In the genomic region with DNA sequence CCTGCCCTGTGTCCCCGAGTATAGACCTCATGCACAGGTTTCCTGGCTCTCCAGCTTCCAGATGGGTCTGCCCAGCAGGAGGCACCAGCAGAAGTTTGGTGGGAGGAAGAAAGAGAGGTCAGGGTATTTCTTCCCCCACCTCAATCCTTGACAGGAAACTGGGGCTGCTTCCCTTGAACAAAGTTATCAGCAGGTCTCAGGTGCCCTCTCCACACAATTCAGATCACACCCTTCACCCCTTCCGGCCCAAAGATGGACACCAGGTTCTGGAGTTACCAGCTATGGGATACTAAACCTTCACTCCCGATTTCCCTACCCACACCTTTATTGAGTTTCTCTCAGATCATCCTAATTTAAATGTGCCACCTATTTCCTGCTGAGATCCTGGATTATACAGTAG, we compare ENCODE assay signal across 3 cellular contexts.
TF ChIP-seq lines count a peak whose summit lies in the region.

No MANE protein-coding gene starts in this region.

TF ChIP-seq in A549, 52 proteins besides CTCF, POLR2A, EP300 and RAD21:
- TF ChIP-seq, protein P1, sequence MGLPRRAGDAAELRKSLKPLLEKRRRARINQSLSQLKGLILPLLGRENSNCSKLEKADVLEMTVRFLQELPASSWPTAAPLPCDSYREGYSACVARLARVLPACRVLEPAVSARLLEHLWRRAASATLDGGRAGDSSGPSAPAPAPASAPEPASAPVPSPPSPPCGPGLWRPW (IDR thresholded peaks at IDR 0.05): no peak
- TF ChIP-seq SMC3 (IDR thresholded peaks at IDR 0.05): no peak
- no peak for TF ChIP-seq NR3C1 (IDR thresholded peaks at IDR 0.05)
- no peak for TF ChIP-seq FOSB (CRISPR knock-in tag; IDR thresholded peaks at IDR 0.05)
- TF ChIP-seq JUN (IDR thresholded peaks at IDR 0.05): no peak
- TF ChIP-seq RNF2 (IDR thresholded peaks at IDR 0.05; ENCODE audit: borderline replicate concordance, low read depth): no peak
- no peak for TF ChIP-seq CHD2 (IDR thresholded peaks at IDR 0.05; ENCODE audit: low read length, partially characterized antibody)
- TF ChIP-seq, protein P2, sequence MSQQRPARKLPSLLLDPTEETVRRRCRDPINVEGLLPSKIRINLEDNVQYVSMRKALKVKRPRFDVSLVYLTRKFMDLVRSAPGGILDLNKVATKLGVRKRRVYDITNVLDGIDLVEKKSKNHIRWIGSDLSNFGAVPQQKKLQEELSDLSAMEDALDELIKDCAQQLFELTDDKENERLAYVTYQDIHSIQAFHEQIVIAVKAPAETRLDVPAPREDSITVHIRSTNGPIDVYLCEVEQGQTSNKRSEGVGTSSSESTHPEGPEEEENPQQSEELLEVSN (IDR thresholded peaks at IDR 0.05; ENCODE audit: borderline replicate concordance, low read depth): no peak
- no peak for TF ChIP-seq ZC3H11A (IDR thresholded peaks at IDR 0.05)
- TF ChIP-seq PHF8 (IDR thresholded peaks at IDR 0.05; ENCODE audit: borderline replicate concordance, low read depth): no peak
- TF ChIP-seq, protein P3, sequence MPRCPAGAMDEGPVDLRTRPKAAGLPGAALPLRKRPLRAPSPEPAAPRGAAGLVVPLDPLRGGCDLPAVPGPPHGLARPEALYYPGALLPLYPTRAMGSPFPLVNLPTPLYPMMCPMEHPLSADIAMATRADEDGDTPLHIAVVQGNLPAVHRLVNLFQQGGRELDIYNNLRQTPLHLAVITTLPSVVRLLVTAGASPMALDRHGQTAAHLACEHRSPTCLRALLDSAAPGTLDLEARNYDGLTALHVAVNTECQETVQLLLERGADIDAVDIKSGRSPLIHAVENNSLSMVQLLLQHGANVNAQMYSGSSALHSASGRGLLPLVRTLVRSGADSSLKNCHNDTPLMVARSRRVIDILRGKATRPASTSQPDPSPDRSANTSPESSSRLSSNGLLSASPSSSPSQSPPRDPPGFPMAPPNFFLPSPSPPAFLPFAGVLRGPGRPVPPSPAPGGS (IDR thresholded peaks at IDR 0.05): no peak
- TF ChIP-seq NPAS2 (CRISPR knock-in tag; IDR thresholded peaks at IDR 0.05; ENCODE audit: borderline replicate concordance): no peak
- TF ChIP-seq, protein P4, sequence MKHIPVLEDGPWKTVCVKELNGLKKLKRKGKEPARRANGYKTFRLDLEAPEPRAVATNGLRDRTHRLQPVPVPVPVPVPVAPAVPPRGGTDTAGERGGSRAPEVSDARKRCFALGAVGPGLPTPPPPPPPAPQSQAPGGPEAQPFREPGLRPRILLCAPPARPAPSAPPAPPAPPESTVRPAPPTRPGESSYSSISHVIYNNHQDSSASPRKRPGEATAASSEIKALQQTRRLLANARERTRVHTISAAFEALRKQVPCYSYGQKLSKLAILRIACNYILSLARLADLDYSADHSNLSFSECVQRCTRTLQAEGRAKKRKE (CRISPR knock-in tag; IDR thresholded peaks at IDR 0.05; ENCODE audit: low read depth): no peak
- no peak for TF ChIP-seq MYC (IDR thresholded peaks at IDR 0.05; ENCODE audit: borderline replicate concordance, low read length)
- TF ChIP-seq CBX8 (IDR thresholded peaks at IDR 0.05): no peak
- no peak for TF ChIP-seq HDAC2 (IDR thresholded peaks at IDR 0.05)

TF ChIP-seq in HEK293, 187 proteins besides CTCF, POLR2A, EP300 and RAD21:
- TF ChIP-seq ZNF664 (tag by site-specific recombination; IDR thresholded peaks at IDR 0.05) (no peak), SETDB1 (IDR thresholded peaks at IDR 0.05; ENCODE audit: insufficient read length, low read length) (no peak), GLIS1 (tag by site-specific recombination; IDR thresholded peaks at IDR 0.05) (0 out of 2 replicates have a peak, but pooled peaks have one; percentile 14)

TF ChIP-seq in K562, 482 proteins besides CTCF, POLR2A, EP300 and RAD21:
- TF ChIP-seq CHD1 (IDR thresholded peaks at IDR 0.05; ENCODE audit: low read length): peak; percentile 22
- 0 out of 2 replicates have a peak, but pooled peaks have one; percentile 39 for TF ChIP-seq MYC (IDR thresholded peaks at IDR 0.05; ENCODE audit: low read depth, low read length)
- TF ChIP-seq MYC (CRISPR knock-in tag; IDR thresholded peaks at IDR 0.05; ENCODE audit: borderline replicate concordance, low read depth): no peak
- TF ChIP-seq, protein P5, sequence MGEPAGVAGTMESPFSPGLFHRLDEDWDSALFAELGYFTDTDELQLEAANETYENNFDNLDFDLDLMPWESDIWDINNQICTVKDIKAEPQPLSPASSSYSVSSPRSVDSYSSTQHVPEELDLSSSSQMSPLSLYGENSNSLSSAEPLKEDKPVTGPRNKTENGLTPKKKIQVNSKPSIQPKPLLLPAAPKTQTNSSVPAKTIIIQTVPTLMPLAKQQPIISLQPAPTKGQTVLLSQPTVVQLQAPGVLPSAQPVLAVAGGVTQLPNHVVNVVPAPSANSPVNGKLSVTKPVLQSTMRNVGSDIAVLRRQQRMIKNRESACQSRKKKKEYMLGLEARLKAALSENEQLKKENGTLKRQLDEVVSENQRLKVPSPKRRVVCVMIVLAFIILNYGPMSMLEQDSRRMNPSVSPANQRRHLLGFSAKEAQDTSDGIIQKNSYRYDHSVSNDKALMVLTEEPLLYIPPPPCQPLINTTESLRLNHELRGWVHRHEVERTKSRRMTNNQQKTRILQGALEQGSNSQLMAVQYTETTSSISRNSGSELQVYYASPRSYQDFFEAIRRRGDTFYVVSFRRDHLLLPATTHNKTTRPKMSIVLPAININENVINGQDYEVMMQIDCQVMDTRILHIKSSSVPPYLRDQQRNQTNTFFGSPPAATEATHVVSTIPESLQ (CRISPR knock-in tag; IDR thresholded peaks at IDR 0.05): no peak
- peak in 1 of 3 experiments; percentile 51 for TF ChIP-seq YY1 (IDR thresholded peaks at IDR 0.05; ENCODE audit: borderline replicate concordance in 1 of 3, control insufficient read depth in 1 of 3, extremely low read depth in 1 of 3, insufficient read depth in 3 of 3, insufficient read length in 1 of 3, insufficient replicate concordance in 2 of 3, low read depth in 1 of 3, low read length in 2 of 3)
- TF ChIP-seq TCF3 (CRISPR knock-in tag; IDR thresholded peaks at IDR 0.05): 0 out of 2 replicates have a peak, but pooled peaks have one; percentile 3
- peak; percentile 19; the same call in 1 of the 2 replicates for TF ChIP-seq POLR2AphosphoS5 (IDR thresholded peaks at IDR 0.05; ENCODE audit: control insufficient read depth, insufficient read depth, low read depth, low read length)
- no peak for TF ChIP-seq POLR2G (IDR thresholded peaks at IDR 0.05; ENCODE audit: low read depth, low read length)
- TF ChIP-seq, protein P6, sequence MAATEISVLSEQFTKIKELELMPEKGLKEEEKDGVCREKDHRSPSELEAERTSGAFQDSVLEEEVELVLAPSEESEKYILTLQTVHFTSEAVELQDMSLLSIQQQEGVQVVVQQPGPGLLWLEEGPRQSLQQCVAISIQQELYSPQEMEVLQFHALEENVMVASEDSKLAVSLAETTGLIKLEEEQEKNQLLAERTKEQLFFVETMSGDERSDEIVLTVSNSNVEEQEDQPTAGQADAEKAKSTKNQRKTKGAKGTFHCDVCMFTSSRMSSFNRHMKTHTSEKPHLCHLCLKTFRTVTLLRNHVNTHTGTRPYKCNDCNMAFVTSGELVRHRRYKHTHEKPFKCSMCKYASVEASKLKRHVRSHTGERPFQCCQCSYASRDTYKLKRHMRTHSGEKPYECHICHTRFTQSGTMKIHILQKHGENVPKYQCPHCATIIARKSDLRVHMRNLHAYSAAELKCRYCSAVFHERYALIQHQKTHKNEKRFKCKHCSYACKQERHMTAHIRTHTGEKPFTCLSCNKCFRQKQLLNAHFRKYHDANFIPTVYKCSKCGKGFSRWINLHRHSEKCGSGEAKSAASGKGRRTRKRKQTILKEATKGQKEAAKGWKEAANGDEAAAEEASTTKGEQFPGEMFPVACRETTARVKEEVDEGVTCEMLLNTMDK (IDR thresholded peaks at IDR 0.05; ENCODE audit: borderline replicate concordance, insufficient read depth, low read depth, low read length, poor library complexity, severe bottlenecking): peak; percentile 17
- peak; percentile 50; the same call in 1 of the 2 replicates for TF ChIP-seq ZNF232 (CRISPR knock-in tag; IDR thresholded peaks at IDR 0.05)
- no peak for TF ChIP-seq ZNF165 (CRISPR knock-in tag; IDR thresholded peaks at IDR 0.05; ENCODE audit: borderline replicate concordance)
- no peak for TF ChIP-seq NR2C2 (CRISPR knock-in tag; IDR thresholded peaks at IDR 0.05)
- peak; percentile 42; the same call in 1 of the 2 replicates for TF ChIP-seq NR2C2 (tag; IDR thresholded peaks at IDR 0.05)
- peak; percentile 18; the same call in 1 of the 2 replicates for TF ChIP-seq ZNF589 (CRISPR knock-in tag; IDR thresholded peaks at IDR 0.05; ENCODE audit: low read depth)
- 0 out of 2 replicates have a peak, but pooled peaks have one; percentile 40 for TF ChIP-seq FOXK1 (CRISPR knock-in tag; IDR thresholded peaks at IDR 0.05; ENCODE audit: borderline replicate concordance)
- 0 out of 2 replicates have a peak, but pooled peaks have one; percentile 12 for TF ChIP-seq CBFA2T3 (IDR thresholded peaks at IDR 0.05)
TF ChIP-seq in K562: peak in this region for 11.
